In genomic region chr17:73760186-73760758, GRCh38 we compare ENCODE assay signal across 17 cellular contexts.
DNase-seq lines count a peak whose midpoint lies in the region; ATAC-seq and TF ChIP-seq lines count a peak whose summit lies in the region.
"Had no signal": no experiment of that assay in that cellular context is flagged by ENCODE, and none has a peak within 500 bp of the region (broad histone marks: within the 10 kb centered on the region; RNA-seq: fewer than 3 reads in every experiment).

No MANE protein-coding gene starts in this region.

- 73% methylated on average over 10 of the region's 10 CpGs for WGBS in right cardiac atrium

- no peaks in the 10 kb centered on the region for H3K27me3 Mint-ChIP-seq in CD4-positive, alpha-beta T cell
- H3K27me3 Mint-ChIP-seq: activated CD4-positive, alpha-beta T cell treated with anti-CD3 and anti-CD28 coated beads for 36 hours; stimulated activated naive CD8-positive, alpha-beta T cell treated with anti-CD3 and anti-CD28 coated beads, Interleukin-15, Interleukin-2, amounts not matched to agents 100 ng/mL and 50 ng/mL, for 24 hours had no signal

- no peak overlapping the region for H3K4me3 ChIP-seq in right cardiac atrium (ENCODE audit: low read length)
- H3K4me3 ChIP-seq: adrenal gland, lower lobe of right lung, Peyer's patch had no signal

- H3K4me1 Mint-ChIP-seq in CD4-positive, alpha-beta T cell (ENCODE audit: low read depth): peaks cover 30% of the 10 kb centered on the region

- H3K27ac Mint-ChIP-seq in CD4-positive, alpha-beta T cell: peak overlapping the region; percentile 24
- H3K27ac Mint-ChIP-seq: activated CD4-positive, alpha-beta T cell treated with anti-CD3 and anti-CD28 coated beads for 36 hours; activated T-cell treated with anti-CD3 and anti-CD28 coated beads, Interleukin-2, amount 50 U/mL, for 72 hours; stimulated activated naive CD8-positive, alpha-beta T cell treated with anti-CD3 and anti-CD28 coated beads, Interleukin-15, Interleukin-2, amounts not matched to agents 100 ng/mL and 50 ng/mL, for 24 hours; T-helper 1 cell treated with Interleukin-12 subunit alpha and Interleukin-12 subunit beta and Interleukin-4 antibody, amounts not matched to agents 30 μg/mL and 1 μg/mL, for 36 hours had no signal

- peaks cover 6% of the 10 kb centered on the region for H3K4me1 ChIP-seq in right cardiac atrium (ENCODE audit: control insufficient read depth, insufficient read depth, low read length)
- H3K4me1 ChIP-seq: adrenal gland, lower lobe of right lung, Peyer's patch had no signal

- no peaks in the 10 kb centered on the region for H3K36me3 Mint-ChIP-seq in CD4-positive, alpha-beta T cell (ENCODE audit: low read depth)

- CTCF ChIA-PET in CD4-positive, alpha-beta T cell (lab: Charles Lee): no interaction called here

- intact Hi-C loops in CD4-positive, alpha-beta T cell (cut with DNase I, micrococcal nuclease): no loop called here
- intact Hi-C loops in right cardiac atrium (cut with DNase I): no loop called here

- H3K27ac ChIP-seq in CD4-positive, alpha-beta T cell (ENCODE audit: low read depth, low read length): no peak overlapping the region
- no peak overlapping the region for H3K27ac ChIP-seq in right cardiac atrium (ENCODE audit: low read length)
- H3K27ac ChIP-seq: adrenal gland, lower lobe of right lung, Peyer's patch had no signal

- H3K27me3 ChIP-seq in CD4-positive, alpha-beta T cell (ENCODE audit: control insufficient read depth, insufficient read depth, low read length): no peaks in the 10 kb centered on the region
- H3K27me3 ChIP-seq in right cardiac atrium (ENCODE audit: control insufficient read depth, insufficient read depth): no peaks in the 10 kb centered on the region
- H3K27me3 ChIP-seq: adrenal gland, Peyer's patch had no signal

- TF ChIP-seq CTCF in CD4-positive, alpha-beta T cell (IDR thresholded peaks at IDR 0.05): no peak

- POLR2A ChIA-PET in CD4-positive, alpha-beta T cell (lab: Charles Lee): no interaction called here

- no peaks in the 10 kb centered on the region for H3K9me3 ChIP-seq in CD4-positive, alpha-beta T cell (ENCODE audit: control insufficient read depth, low read length)
- no peaks in the 10 kb centered on the region for H3K9me3 ChIP-seq in right cardiac atrium (ENCODE audit: control insufficient read depth, low read length)
- H3K9me3 ChIP-seq: adrenal gland, lower lobe of right lung, Peyer's patch had no signal

- peak in 1 of 10 experiments; percentile 12 for DNase-seq in CD4-positive, alpha-beta T cell
- DNase-seq in DMS79 (lab: John Stamatoyannopoulos, UW) (peak; percentile 94), NCI-H2196 (lab: John Stamatoyannopoulos, UW; ENCODE audit: unreplicated experiment) (peak; percentile 91), right cardiac atrium (peak in 1 of 3 donors; percentile 36), activated T-cell treated with anti-CD3 and anti-CD28 coated beads for 4 hours (no peak)
- DNase-seq: activated CD4-positive, alpha-beta T cell treated with anti-CD3 and anti-CD28 coated beads for 36 hours; activated T-cell treated with anti-CD3 and anti-CD28 coated beads, Interleukin-2, amount 50 U/mL, for 72 hours; head of caudate nucleus; KBM-7; lower lobe of right lung; Peyer's patch had no signal

- ATAC-seq in CD4-positive, alpha-beta T cell (ENCODE audit: poor library complexity): no peak
- ATAC-seq in right cardiac atrium (peak; percentile 24 to 56), HG03108 (IDR thresholded peaks at IDR 0.05; ENCODE audit: unreplicated experiment) (no peak), GM21825 (IDR thresholded peaks at IDR 0.05; ENCODE audit: unreplicated experiment) (no peak), GM18502 (IDR thresholded peaks at IDR 0.05; ENCODE audit: poor library complexity, unreplicated experiment) (no peak)
- ATAC-seq: activated CD4-positive, alpha-beta T cell treated with anti-CD3 and anti-CD28 coated beads for 36 hours; activated T-cell treated with anti-CD3 and anti-CD28 coated beads, Interleukin-2, amount 50 U/mL, for 72 hours; lower lobe of right lung had no signal

- H3K9me3 Mint-ChIP-seq in CD4-positive, alpha-beta T cell: no peaks in the 10 kb centered on the region
- H3K9me3 Mint-ChIP-seq: activated T-cell treated with anti-CD3 and anti-CD28 coated beads, Interleukin-2, amount 50 U/mL, for 72 hours; stimulated activated naive CD8-positive, alpha-beta T cell treated with anti-CD3 and anti-CD28 coated beads, Interleukin-15, Interleukin-2, amounts not matched to agents 100 ng/mL and 50 ng/mL, for 24 hours; T-helper 1 cell treated with Interleukin-12 subunit alpha and Interleukin-12 subunit beta and Interleukin-4 antibody, amounts not matched to agents 30 μg/mL and 1 μg/mL, for 36 hours had no signal

- H3K4me3 Mint-ChIP-seq in CD4-positive, alpha-beta T cell: no peak overlapping the region
- H3K4me3 Mint-ChIP-seq: activated CD4-positive, alpha-beta T cell treated with anti-CD3 and anti-CD28 coated beads for 36 hours; activated T-cell treated with anti-CD3 and anti-CD28 coated beads, Interleukin-2, amount 50 U/mL, for 72 hours; stimulated activated naive CD8-positive, alpha-beta T cell treated with anti-CD3 and anti-CD28 coated beads, Interleukin-15, Interleukin-2, amounts not matched to agents 100 ng/mL and 50 ng/mL, for 24 hours; T-helper 1 cell treated with Interleukin-12 subunit alpha and Interleukin-12 subunit beta and Interleukin-4 antibody, amounts not matched to agents 30 μg/mL and 1 μg/mL, for 36 hours had no signal

Comparison
In these comparisons a context has a peak if more than half of its experiments do, and no peak if none do; other contexts are left out.
1. ATAC-seq: peak in right cardiac atrium (2 of 2); none in CD4-positive, alpha-beta T cell (single experiment), HG03108 (single experiment), GM21825 (single experiment) and GM18502 (single experiment).